8 cellular contexts compared by ENCODE assay signal in genomic region chr22:37657590-37658132, GRCh38. TPM values are rescaled to one million over a fixed set of nuclear protein-coding genes. Genes with fewer than 3 reads are reported as not detected.
A peak's percentile ranks its signal among the peaks of the same experiment; 100 is the strongest.
DNase-seq lines count a peak whose midpoint lies in the region; ATAC-seq, FAIRE-seq and TF ChIP-seq lines count a peak whose summit lies in the region.

No MANE protein-coding gene starts in this region.

- intact Hi-C loops in right lobe of liver (cut with DNase I) (no loop called here), upper lobe of right lung (cut with DNase I) (no loop called here)

- H3K4me2 ChIP-seq in astrocyte (ENCODE audit: low read length) = peak overlapping the region; percentile 85

- no peaks in the 10 kb centered on the region for H3K9me3 Mint-ChIP-seq in astrocyte (ENCODE audit: unreplicated experiment)

- H4K20me1 ChIP-seq in astrocyte (ENCODE audit: insufficient read depth, low read length) = peaks cover 29% of the 10 kb centered on the region

- DNase-seq in BJ (ENCODE audit: low read depth) (no peak), HL-60 (ENCODE audit: low read depth in 1 of 2, low spot score in 1 of 2) (peak in 1 of 2 experiments; percentile 25), astrocyte (ENCODE audit: low read depth) (no peak), right lobe of liver (no peak), upper lobe of right lung (no peak), SKM-1 treated with dmso at 0.1 percent for 144 hours (lab: John Stamatoyannopoulos, UW; ENCODE audit: unreplicated experiment) (no peak), NCI-H1092 treated with DMSO at 0.1 percent for 48 hours (lab: John Stamatoyannopoulos, UW) (no peak)
- DNase-seq in activated CD4-positive, alpha-beta T cell treated with anti-CD3 and anti-CD28 coated beads for 48 hours = no peak

- H3K9ac ChIP-seq in astrocyte (ENCODE audit: low read length) = peak overlapping the region; percentile 70

- H3K27ac ChIP-seq in HL-60 (replicated peaks) = peak overlapping the region; percentile 62
- peak overlapping the region; percentile 58 for H3K27ac ChIP-seq in astrocyte (ENCODE audit: low read depth, low read length)
- peak overlapping the region; percentile 44 to 65 (median 46) for H3K27ac ChIP-seq in right lobe of liver
- peak overlapping the region; percentile 82 for H3K27ac ChIP-seq in upper lobe of right lung

- H3K4me1 Mint-ChIP-seq in astrocyte (ENCODE audit: low read depth, unreplicated experiment) = peaks cover 15% of the 10 kb centered on the region

- POLR2A ChIA-PET in BJ (lab: Charles Lee) = interaction anchor here (0.8 to 1.8 kb wide), 3 partner anchors 18 to 38 kb away, joined by 4 to 16 read pairs (median 14); partner anchors contain the start of gene LGALS1

- peaks cover 36% of the 10 kb centered on the region for H3K79me2 ChIP-seq in astrocyte (ENCODE audit: insufficient read depth, low read length)

- FAIRE-seq in astrocyte (lab: Jason Lieb, UNC) = no peak

- 0% methylated on average over 3 of the region's 6 CpGs for WGBS in right lobe of liver (ENCODE audit: insufficient coverage, low coverage, low lambda C conversion rate, missing lambda C conversion rate)

- H3K9me3 ChIP-seq in astrocyte (ENCODE audit: insufficient read depth, low read depth, low read length) (no peaks in the 10 kb centered on the region), right lobe of liver (no peaks in the 10 kb centered on the region), upper lobe of right lung (no peaks in the 10 kb centered on the region)

- H3K36me3 Mint-ChIP-seq in astrocyte (ENCODE audit: low read depth, unreplicated experiment) = peaks cover 7% of the 10 kb centered on the region

- H3K4me3 ChIP-seq in BJ (ENCODE audit: low read depth, low read length) (peak overlapping the region; percentile 46), HL-60 (replicated peaks; ENCODE audit: insufficient read depth, low read length) (peak overlapping the region; percentile 54), astrocyte (ENCODE audit: insufficient read depth, low read depth, low read length) (peak overlapping the region; percentile 53), right lobe of liver (peak overlapping the region; percentile 42 to 85 (median 44)), upper lobe of right lung (peak overlapping the region; percentile 59)

- H2AFZ ChIP-seq in astrocyte (ENCODE audit: low read depth, low read length) = peak overlapping the region; percentile 84

- CTCF ChIA-PET in BJ (lab: Yijun Ruan, JAX) = interaction anchor here (0.9 to 9.5 kb wide), 7 partner anchors 9 to 204 kb away, joined by 3 to 133 read pairs (median 5); partner anchors contain the start of genes LGALS1 and NOL12

- peak overlapping the region; percentile 95 for H3K27ac Mint-ChIP-seq in astrocyte (ENCODE audit: unreplicated experiment)

- H3K4me1 ChIP-seq in astrocyte (ENCODE audit: insufficient read depth, low read length) (peaks cover 28% of the 10 kb centered on the region), right lobe of liver (peaks cover 0 to 36% (median 11%) of the 10 kb centered on the region in 4 donors), upper lobe of right lung (peaks cover 32% of the 10 kb centered on the region)

- H3K27me3 ChIP-seq in BJ (ENCODE audit: control insufficient read depth, insufficient read depth, low read length) (no peaks in the 10 kb centered on the region), HL-60 (ENCODE audit: insufficient read depth, poor library complexity, severe bottlenecking) (no peaks in the 10 kb centered on the region), astrocyte (ENCODE audit: insufficient read depth, low read length) (no peaks in the 10 kb centered on the region), right lobe of liver (no peaks in the 10 kb centered on the region), upper lobe of right lung (no peaks in the 10 kb centered on the region)

- TF ChIP-seq CTCF in BJ (IDR thresholded peaks at IDR 0.05; ENCODE audit: insufficient read depth, low read depth, low read length) (no peak), HL-60 (IDR thresholded peaks at IDR 0.05; ENCODE audit: insufficient read depth, low read length) (no peak), astrocyte (IDR thresholded peaks at IDR 0.05; ENCODE audit: insufficient read depth, low read depth, low read length) (no peak), right lobe of liver (IDR thresholded peaks at IDR 0.05) (no peak), upper lobe of right lung (IDR thresholded peaks at IDR 0.05) (no peak)

- H3K4me3 Mint-ChIP-seq in astrocyte (ENCODE audit: unreplicated experiment) = peak overlapping the region; percentile 87

- TF ChIP-seq POLR2A in right lobe of liver (IDR thresholded peaks at IDR 0.05) = no peak

- ATAC-seq in right lobe of liver (no peak), upper lobe of right lung (no peak)

- H3K36me3 ChIP-seq in BJ (ENCODE audit: control insufficient read depth, insufficient read depth, low read length) (peaks cover 10% of the 10 kb centered on the region), astrocyte (ENCODE audit: insufficient read depth, low read length) (no peaks in the 10 kb centered on the region), right lobe of liver (no peaks in the 10 kb centered on the region), upper lobe of right lung (peaks cover 15% of the 10 kb centered on the region)

- no peaks in the 10 kb centered on the region for H3K27me3 Mint-ChIP-seq in astrocyte (ENCODE audit: low read depth, unreplicated experiment)

RNA-seq across cellular contexts. Expression of gene PDXP, which starts 0.9 kb away (rescaled TPM):
- 16.4 and 24.0 TPM in 2 replicates for polyA plus RNA-seq in BJ (2011; rRNA removed)
- polyA minus RNA-seq in BJ (2011; rRNA and poly(A)+ RNA removed) = 5.9 and 11.8 TPM in 2 replicates
- total RNA-seq in astrocyte (18.9 and 22.4 TPM in 2 replicates), right lobe of liver (10 to 100 TPM; 15.7 to 63.4 (median 34.4) TPM), upper lobe of right lung (6.1 TPM)

RNA-seq across cellular contexts. Expression of gene LGALS1, which starts 17.8 kb away (rescaled TPM):
- 9,083 and 9,143 TPM in 2 replicates for polyA plus RNA-seq in BJ (2011; rRNA removed)
- polyA minus RNA-seq in BJ (2011; rRNA and poly(A)+ RNA removed) = 3,496 and 6,684 TPM in 2 replicates
- total RNA-seq in astrocyte (240 and 260 TPM in 2 replicates), right lobe of liver (100 to 1,000 TPM in 4 of 6 experiments, 10 to 100 TPM in 2; 34.7 to 267 (median 141) TPM), upper lobe of right lung (340 TPM)

RNA-seq across cellular contexts. Expression of gene SH3BP1, which starts 18.2 kb away (rescaled TPM):
- polyA plus RNA-seq in BJ (2011; rRNA removed) = 4.7 and 5.8 TPM in 2 replicates
- 3.3 and 6.2 TPM in 2 replicates for polyA minus RNA-seq in BJ (2011; rRNA and poly(A)+ RNA removed)
- total RNA-seq in astrocyte (26.5 and 31.6 TPM in 2 replicates), right lobe of liver (1 to 10 TPM; 1.6 to 4.8 (median 2.8) TPM), upper lobe of right lung (28.3 TPM)

RNA-seq across cellular contexts. Expression of gene NOL12, which starts 28.5 kb away (rescaled TPM):
- 11.0 and 16.5 TPM in 2 replicates for polyA plus RNA-seq in BJ (2011; rRNA removed)
- 6.8 and 8.0 TPM in 2 replicates for polyA minus RNA-seq in BJ (2011; rRNA and poly(A)+ RNA removed)
- total RNA-seq in astrocyte (17.9 and 18.1 TPM in 2 replicates), right lobe of liver (10 to 100 TPM in 2 of 6 experiments, 1 to 10 TPM in 4; 8.4 to 16.1 (median 9.4) TPM), upper lobe of right lung (21.6 TPM)

RNA-seq across cellular contexts. Expression of gene TRIOBP, which starts 39.2 kb away (rescaled TPM):
- 52.0 and 73.9 TPM in 2 replicates for polyA plus RNA-seq in BJ (2011; rRNA removed)
- polyA minus RNA-seq in BJ (2011; rRNA and poly(A)+ RNA removed) = 86.6 and 99.0 TPM in 2 replicates
- total RNA-seq in astrocyte (40.6 and 41.5 TPM in 2 replicates), right lobe of liver (10 to 100 TPM; 11.7 to 22.8 (median 20.7) TPM), upper lobe of right lung (85.0 TPM)
